In genomic region chr15:26939398-26939797, GRCh38 we compare ENCODE assay signal across 10 cellular contexts. TPM values are rescaled to one million over a fixed set of nuclear protein-coding genes. Genes with fewer than 3 reads are reported as not detected.
"Had no signal": no experiment of that assay in that cellular context is flagged by ENCODE, and none has a peak within 500 bp of the region (broad histone marks: within the 10 kb centered on the region; RNA-seq: fewer than 3 reads in every experiment).

No MANE protein-coding gene starts in this region.

- FAIRE-seq: H1, H54, HepG2 had no signal

- H3K4me3 ChIP-seq: GM23338 had no signal

- H3K27ac ChIP-seq: HL-60, KMS-11 had no signal

- DNase-seq: H9, HCEC 1CT, KBM-7 had no signal

- ATAC-seq: GM23338, HepG2 had no signal

- H2AFZ ChIP-seq: GM23338 had no signal

- H3K4me2 ChIP-seq: GM23338, KMS-11 had no signal

- H3K9ac ChIP-seq: KMS-11 had no signal

RNA-seq across cellular contexts. Expression of gene GABRG3, which starts 31.6 kb away (rescaled TPM):
- total RNA-seq: HepG2 had no signal
- polyA plus RNA-seq: HepG2, IgD-negative memory B cell had no signal
